Comparison of ENCODE assay signal across 19 cellular contexts in genomic region chr2:46050489-46050888, GRCh38.
DNase-seq lines count a peak whose midpoint lies in the region; ATAC-seq, FAIRE-seq and TF ChIP-seq lines count a peak whose summit lies in the region.
"Had no signal": no experiment of that assay in that cellular context is flagged by ENCODE, and none has a peak within 500 bp of the region (broad histone marks: within the 10 kb centered on the region; RNA-seq: fewer than 3 reads in every experiment).

No MANE protein-coding gene starts in this region.

- H3K9me1 ChIP-seq in keratinocyte (ENCODE audit: control insufficient read depth, extremely low read depth, insufficient read depth, low read length): no peaks in the 10 kb centered on the region

- no peaks in the 10 kb centered on the region for H4K20me1 ChIP-seq in keratinocyte (ENCODE audit: control insufficient read depth, extremely low read depth, insufficient read depth, low read length)

- no peak for ATAC-seq in activated CD8-positive, alpha-beta memory T cell treated with anti-CD3 and anti-CD28 coated beads, Interleukin-2, amount 10 ng/mL, durations not matched to agents 7 days and 5 days
- ATAC-seq in HG02852 (IDR thresholded peaks at IDR 0.05; ENCODE audit: unreplicated experiment): no peak
- ATAC-seq in GM19397 (IDR thresholded peaks at IDR 0.05; ENCODE audit: unreplicated experiment): no peak
- ATAC-seq in GM21723 (IDR thresholded peaks at IDR 0.05; ENCODE audit: unreplicated experiment): no peak
- ATAC-seq: stimulated activated naive CD8-positive, alpha-beta T cell treated with anti-CD3 and anti-CD28 coated beads, Interleukin-15, Interleukin-2, amounts not matched to agents 100 U/mL and 50 U/mL, for 24 hours had no signal

- no peak overlapping the region for H3K4me2 ChIP-seq in keratinocyte (ENCODE audit: control insufficient read depth, extremely low read depth, insufficient read depth, low read depth, low read length)

- no peak overlapping the region for H3K4me3 Mint-ChIP-seq in activated CD8-positive, alpha-beta memory T cell treated with anti-CD3 and anti-CD28 coated beads, Interleukin-2, amount 10 ng/mL, durations not matched to agents 7 days and 5 days
- H3K4me3 Mint-ChIP-seq: activated CD4-positive, alpha-beta T cell treated with anti-CD3 and anti-CD28 coated beads for 36 hours; T-helper 2 cell treated with Interferon-gamma antibody and Interleukin-4, amounts not matched to agents 5 μg/mL and 100 μg/mL, for 36 hours had no signal

- H3K4me1 ChIP-seq in keratinocyte (ENCODE audit: control insufficient read depth, extremely low read depth, insufficient read depth, low read length) (no peaks in the 10 kb centered on the region), tibial artery (peaks cover 0 to 23% (median 12%) of the 10 kb centered on the region in 4 donors)

- peaks cover 27% of the 10 kb centered on the region for H3K36me3 Mint-ChIP-seq in activated CD8-positive, alpha-beta memory T cell treated with anti-CD3 and anti-CD28 coated beads, Interleukin-2, amount 10 ng/mL, durations not matched to agents 7 days and 5 days

- H3K27me3 ChIP-seq in bronchial epithelial cell (ENCODE audit: control insufficient read depth, insufficient read depth, low read length) (no peaks in the 10 kb centered on the region), keratinocyte (ENCODE audit: control insufficient read depth, extremely low read depth, insufficient read depth, low read length) (no peaks in the 10 kb centered on the region), tibial artery (no peaks in the 10 kb centered on the region)
- H3K27me3 ChIP-seq: heart right ventricle, spleen had no signal

- no peak overlapping the region for H3K4me3 ChIP-seq in bronchial epithelial cell (ENCODE audit: low read depth, low read length)
- H3K4me3 ChIP-seq in keratinocyte (ENCODE audit: control insufficient read depth in 2 of 3, extremely low read depth in 1 of 3, insufficient read depth in 2 of 3, low read depth in 1 of 3, low read length in 3 of 3): no peak overlapping the region
- no peak overlapping the region for H3K4me3 ChIP-seq in tibial artery
- H3K4me3 ChIP-seq: heart right ventricle, spleen had no signal

- H3K9ac ChIP-seq in keratinocyte (ENCODE audit: control insufficient read depth, extremely low read depth, insufficient read depth, low read length): no peak overlapping the region

- H3K9me3 ChIP-seq in keratinocyte (ENCODE audit: control insufficient read depth, low read depth, low read length): no peaks in the 10 kb centered on the region
- H3K9me3 ChIP-seq in tibial artery: no peaks in the 10 kb centered on the region

- H3K4me1 Mint-ChIP-seq in activated CD8-positive, alpha-beta memory T cell treated with anti-CD3 and anti-CD28 coated beads, Interleukin-2, amount 10 ng/mL, durations not matched to agents 7 days and 5 days: peaks cover 36% of the 10 kb centered on the region

- no peak overlapping the region for H2AFZ ChIP-seq in keratinocyte (ENCODE audit: control insufficient read depth, low read length)

- peak overlapping the region; percentile 24 for H3K27ac Mint-ChIP-seq in activated CD8-positive, alpha-beta memory T cell treated with anti-CD3 and anti-CD28 coated beads, Interleukin-2, amount 10 ng/mL, durations not matched to agents 7 days and 5 days
- H3K27ac Mint-ChIP-seq: activated CD4-positive, alpha-beta T cell treated with anti-CD3 and anti-CD28 coated beads for 36 hours; T-helper 2 cell treated with Interferon-gamma antibody and Interleukin-4, amounts not matched to agents 5 μg/mL and 100 μg/mL, for 36 hours had no signal

- TF ChIP-seq CTCF in bronchial epithelial cell (IDR thresholded peaks at IDR 0.05; ENCODE audit: insufficient read depth, low read length, severe bottlenecking) (peak; percentile 34), keratinocyte (optimal IDR thresholded peaks at IDR 0.05 in 1 of 3, IDR thresholded peaks at IDR 0.05 in 1 of 3, conservative IDR thresholded peaks at IDR 0.05 in 1 of 3; ENCODE audit: extremely low read depth in 1 of 3, insufficient read depth in 2 of 3, low read length in 3 of 3) (peak in 2 of 3 experiments; percentile 17 to 22), tibial artery (IDR thresholded peaks at IDR 0.05) (no peak)

- H3K27me3 Mint-ChIP-seq in activated CD8-positive, alpha-beta memory T cell treated with anti-CD3 and anti-CD28 coated beads, Interleukin-2, amount 10 ng/mL, durations not matched to agents 7 days and 5 days: no peaks in the 10 kb centered on the region
- H3K27me3 Mint-ChIP-seq: activated CD4-positive, alpha-beta T cell treated with anti-CD3 and anti-CD28 coated beads for 36 hours had no signal

- H3K36me3 ChIP-seq in bronchial epithelial cell (ENCODE audit: control insufficient read depth, insufficient read depth, low read length) (no peaks in the 10 kb centered on the region), keratinocyte (ENCODE audit: control insufficient read depth in 2 of 2, extremely low read depth in 1 of 2, insufficient read depth in 2 of 2, low read length in 2 of 2) (no peaks in the 10 kb centered on the region), tibial artery (peaks cover 0 to 7% (median 0%) of the 10 kb centered on the region in 3 donors)

- FAIRE-seq in bronchial epithelial cell (lab: Jason Lieb, UNC) (no peak), keratinocyte (lab: Jason Lieb, UNC) (no peak)
- FAIRE-seq: urothelium cell line had no signal

- H3K27ac ChIP-seq in keratinocyte (ENCODE audit: control insufficient read depth, insufficient read depth, low read length) (no peak overlapping the region), tibial artery (peak overlapping the region; percentile 65 to 71)
- H3K27ac ChIP-seq: epithelial cell of prostate, HL-60, spleen had no signal

- DNase-seq in activated CD8-positive, alpha-beta memory T cell treated with anti-CD3 and anti-CD28 coated beads, Interleukin-2, amount 10 ng/mL, durations not matched to agents 7 days and 5 days: no peak
- no peak for DNase-seq in activated CD8-positive, alpha-beta memory T cell treated with anti-CD3 and anti-CD28 coated beads for 24 hours
- DNase-seq in bronchial epithelial cell (ENCODE audit: low read depth): no peak
- DNase-seq in keratinocyte (ENCODE audit: low read depth, low spot score): no peak
- DNase-seq in tibial artery: no peak
- DNase-seq: activated CD4-positive, alpha-beta T cell treated with anti-CD3 and anti-CD28 coated beads for 36 hours; heart right ventricle; NCI-H1417; NK-92 treated with Interleukin-12 subunit alpha and Interleukin-12 subunit beta, amount 100 ng/mL, for 24 hours; SHP77 treated with DMSO at 0.1 percent for 48 hours; spleen; stimulated activated naive CD8-positive, alpha-beta T cell treated with anti-CD3 and anti-CD28 coated beads, Interleukin-15, Interleukin-2, amounts not matched to agents 100 U/mL and 50 U/mL, for 24 hours had no signal

- intact Hi-C loops in tibial artery (cut with DNase I; ENCODE audit: low total_unique reads): no loop called here

- dilution Hi-C loops in keratinocyte (cut with MboI; ENCODE audit: extremely low pct_ligation_motif_present, low sequenced_read_pairs): no loop called here

- H3K9me3 Mint-ChIP-seq in activated CD8-positive, alpha-beta memory T cell treated with anti-CD3 and anti-CD28 coated beads, Interleukin-2, amount 10 ng/mL, durations not matched to agents 7 days and 5 days (ENCODE audit: low read depth): no peaks in the 10 kb centered on the region
- H3K9me3 Mint-ChIP-seq: T-helper 2 cell treated with Interferon-gamma antibody and Interleukin-4, amounts not matched to agents 5 μg/mL and 100 μg/mL, for 36 hours had no signal

- CTCF ChIA-PET in activated CD8-positive, alpha-beta memory T cell treated with anti-CD3 and anti-CD28 coated beads, Interleukin-2, amount 10 ng/mL, durations not matched to agents 7 days and 5 days (lab: Charles Lee): interaction anchor here (5.1 kb wide), 1 partner anchor 12 kb away, joined by 38 read pairs; no protein-coding TSS in a partner anchor

- H3K79me2 ChIP-seq in keratinocyte (ENCODE audit: control insufficient read depth, insufficient read depth, low read length): no peaks in the 10 kb centered on the region

Comparison
In these comparisons a context has a peak if more than half of its experiments do, and no peak if none do; other contexts are left out.
1. CTCF ChIP-seq: peak in bronchial epithelial cell (single experiment) and keratinocyte (2 of 3); none in tibial artery (0 of 2).